Comparison of ENCODE assay signal across 18 cellular contexts in the genomic region with DNA sequence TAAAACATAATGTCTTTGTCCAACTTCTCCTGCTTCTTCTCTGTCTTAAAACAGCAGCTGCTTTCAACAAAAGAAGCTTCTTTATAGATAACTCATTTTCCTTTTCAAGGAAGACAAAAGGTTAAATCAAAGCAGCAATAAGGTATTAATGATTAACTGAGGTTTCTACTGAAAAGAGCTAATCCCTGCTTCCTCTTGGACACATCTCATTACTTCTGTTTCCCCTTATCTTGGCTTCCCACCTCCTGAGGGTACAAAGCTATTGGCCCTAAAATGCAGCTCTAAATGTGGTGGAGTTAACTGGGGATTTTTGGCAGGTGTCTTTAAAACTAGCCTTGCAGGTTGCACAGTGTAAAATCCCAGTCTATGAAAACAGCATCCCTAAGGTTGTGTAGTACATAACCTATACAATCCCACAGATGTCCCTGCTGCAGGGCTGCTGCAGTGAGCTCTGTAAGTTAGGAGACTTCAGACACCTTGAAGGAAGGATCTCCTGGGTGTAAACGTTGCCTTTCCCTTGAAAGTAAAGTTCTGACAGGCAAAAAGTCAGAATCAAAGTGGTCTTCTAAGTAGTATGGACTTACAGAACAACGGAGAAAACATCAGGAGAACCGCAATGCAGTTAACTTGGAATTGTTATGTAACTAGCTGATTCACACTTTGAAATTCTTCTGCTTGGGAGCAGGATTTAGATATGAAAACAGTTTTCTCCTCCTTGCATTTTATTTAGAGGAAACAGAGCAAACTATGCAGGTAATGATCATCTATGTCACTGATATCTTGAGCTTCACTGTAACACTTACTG.
DNase-seq lines count a peak whose midpoint lies in the region; FAIRE-seq and TF ChIP-seq lines count a peak whose summit lies in the region.
"Had no signal": no experiment of that assay in that cellular context is flagged by ENCODE, and none has a peak within 500 bp of the region (broad histone marks: within the 10 kb centered on the region; RNA-seq: fewer than 3 reads in every experiment).

No MANE protein-coding gene starts in this region.

- intact Hi-C loops in kidney (cut with DNase I) (no loop called here), ovary (cut with DNase I) (no loop called here)

- H3K4me1 ChIP-seq in kidney (ENCODE audit: control insufficient read depth in 1 of 2, insufficient read depth in 1 of 2, low read depth in 1 of 2, low read length in 2 of 2) (peaks cover 3 to 17% of the 10 kb centered on the region in 2 donors), ovary (ENCODE audit: insufficient read depth) (no peaks in the 10 kb centered on the region)
- H3K4me1 ChIP-seq: suprapubic skin had no signal

- no peaks in the 10 kb centered on the region for H3K27me3 ChIP-seq in ovary
- H3K27me3 ChIP-seq: BLaER1, suprapubic skin had no signal

- DNase-seq in HK-2 (ENCODE audit: unreplicated experiment) = peak; percentile 4
- no peak for DNase-seq in kidney
- peak; percentile 88 for DNase-seq in renal cortical epithelial cell (ENCODE audit: low read depth)
- no peak for DNase-seq in activated gamma-delta T cell (lab: John Stamatoyannopoulos, UW)
- DNase-seq in ovary = no peak
- DNase-seq in activated CD8-positive, alpha-beta memory T cell treated with anti-CD3 and anti-CD28 coated beads for 24 hours = no peak
- DNase-seq: activated T-cell treated with anti-CD3 and anti-CD28 coated beads, Interleukin-2, amount 50 U/mL, for 72 hours; DMS79 treated with DMSO at 0.1 percent for 48 hours; mammary epithelial cell; MM.1S; NCI-H2029; NCI-H526; right cardiac atrium; stimulated activated CD4-positive, alpha-beta T cell treated with anti-CD3 and anti-CD28 coated beads, Interleukin-1b, Interleukin-23, amount 100 ng/mL, for 48 hours had no signal

- H3K4me3 ChIP-seq in kidney (ENCODE audit: low read length in 2 of 2) (peak overlapping the region; percentile 13 to 49), ovary (no peak overlapping the region)
- H3K4me3 ChIP-seq: BLaER1, SK-N-MC, suprapubic skin had no signal

- H3K27ac ChIP-seq in angular gyrus (ENCODE audit: low read depth, low read length) = peak overlapping the region; percentile 68
- H3K27ac ChIP-seq in kidney (ENCODE audit: low read depth in 2 of 2, low read length in 2 of 2) = peak overlapping the region; percentile 8 to 54
- H3K27ac ChIP-seq in ovary = no peak overlapping the region
- H3K27ac ChIP-seq: BLaER1, SK-N-MC, suprapubic skin had no signal

- no peak for TF ChIP-seq EP300 in ovary (IDR thresholded peaks at IDR 0.05)

- TF ChIP-seq CTCF in kidney (IDR thresholded peaks at IDR 0.05; ENCODE audit: borderline replicate concordance, extremely low read depth, insufficient read depth) = no peak
- no peak for TF ChIP-seq CTCF in ovary (IDR thresholded peaks at IDR 0.05)

- H3K36me3 ChIP-seq in kidney (ENCODE audit: control insufficient read depth in 1 of 2, insufficient read depth in 2 of 2, low read length in 2 of 2) (peaks cover 3% of the 10 kb centered on the region in 2 donors), ovary (no peaks in the 10 kb centered on the region)

- no peak for TF ChIP-seq POLR2A in ovary (IDR thresholded peaks at IDR 0.05)

- no peaks in the 10 kb centered on the region for H3K9me3 ChIP-seq in kidney (ENCODE audit: control insufficient read depth in 1 of 2, low read length in 2 of 2)
- H3K9me3 ChIP-seq in ovary = no peaks in the 10 kb centered on the region
- H3K9me3 ChIP-seq: BLaER1, suprapubic skin had no signal

- 44 to 63% (median 62%) methylated on average over 3 of the region's 3 CpGs for WGBS in ovary, 3 donors

- H3K9ac ChIP-seq in kidney (ENCODE audit: low read length in 2 of 2) = peak overlapping the region in 1 of 2 donors; percentile 27
- H3K9ac ChIP-seq: BLaER1 had no signal

- FAIRE-seq in kidney (lab: Jason Lieb, UNC) = no peak

Comparison
In these comparisons a context has a peak if more than half of its experiments do, and no peak if none do; other contexts are left out.
1. DNase-seq: peak in HK-2 (single experiment) and renal cortical epithelial cell (single experiment); none in kidney (single experiment), activated gamma-delta T cell (single experiment), ovary (0 of 5) and activated CD8-positive, alpha-beta memory T cell treated with anti-CD3 and anti-CD28 coated beads for 24 hours (single experiment).
2. H3K27ac ChIP-seq: peak in angular gyrus (single experiment) and kidney (2 of 2); none in ovary (0 of 2).